ENCODE assay signal across 22 cellular contexts in genomic region chr10:37384923-37385322, GRCh38.
"Had no signal": no experiment of that assay in that cellular context is flagged by ENCODE, and none has a peak within 500 bp of the region (broad histone marks: within the 10 kb centered on the region; RNA-seq: fewer than 3 reads in every experiment).

No MANE protein-coding gene starts in this region.

- H3K27ac ChIP-seq: coronary artery, epithelial cell of prostate, esophagus squamous epithelium, gastrocnemius medialis, heart right ventricle, left lung, lower lobe of right lung had no signal

- H3K4me1 ChIP-seq: esophagus squamous epithelium, gastrocnemius medialis, heart right ventricle, left lung, lower lobe of right lung had no signal

- H3K4me3 ChIP-seq: coronary artery, esophagus squamous epithelium, gastrocnemius medialis, heart right ventricle, left lung, lower lobe of right lung had no signal

- H3K36me3 ChIP-seq: esophagus squamous epithelium, gastrocnemius medialis, heart right ventricle, left lung, lower lobe of right lung had no signal

- DNase-seq: effector CD8-positive, alpha-beta T cell; effector memory CD8-positive, alpha-beta T cell; endodermal cell; erythroblast; esophagus squamous epithelium; foreskin fibroblast; foreskin melanocyte; gastrocnemius medialis; glutamatergic neuron; head of caudate nucleus; heart right ventricle; hippocampal formation; left cardiac atrium; left lung; left ventricle myocardium superior; lower lobe of right lung; mesenchymal stem cell; midbrain; naive thymus-derived CD4-positive, alpha-beta T cell had no signal

- ATAC-seq: effector memory CD8-positive, alpha-beta T cell; esophagus mucosa; gastrocnemius medialis; heart right ventricle; left cardiac atrium; left lung; left ventricle myocardium superior; lower lobe of right lung; naive thymus-derived CD4-positive, alpha-beta T cell had no signal

- H3K27me3 ChIP-seq: esophagus squamous epithelium, gastrocnemius medialis, heart right ventricle, left lung had no signal

- H3K9me3 ChIP-seq: gastrocnemius medialis, lower lobe of right lung had no signal
